11 cellular contexts compared by ENCODE assay signal in genomic region chr4:184450045-184450444, GRCh38. TPM values are rescaled to one million over a fixed set of nuclear protein-coding genes. Genes with fewer than 3 reads are reported as not detected.
A peak's percentile ranks its signal among the peaks of the same experiment; 100 is the strongest.
DNase-seq lines count a peak whose midpoint lies in the region; FAIRE-seq and TF ChIP-seq lines count a peak whose summit lies in the region.
"Had no signal": no experiment of that assay in that cellular context is flagged by ENCODE, and none has a peak within 500 bp of the region (broad histone marks: within the 10 kb centered on the region; RNA-seq: fewer than 3 reads in every experiment).

No MANE protein-coding gene starts in this region.

- H3K4me3 ChIP-seq in keratinocyte (ENCODE audit: control insufficient read depth in 2 of 3, extremely low read depth in 1 of 3, insufficient read depth in 2 of 3, low read depth in 1 of 3, low read length in 3 of 3) (no peak overlapping the region), transverse colon (no peak overlapping the region), mesendoderm (ENCODE audit: low read length) (no peak overlapping the region)

- H4K8ac ChIP-seq in mesendoderm (ENCODE audit: low read depth, low read length): no peak overlapping the region

- peaks cover 40% of the 10 kb centered on the region for H3K36me3 Mint-ChIP-seq in activated CD4-positive, alpha-beta T cell treated with anti-CD3 and anti-CD28 coated beads, Interleukin-2, amount 10 ng/mL, durations not matched to agents 7 days and 5 days (ENCODE audit: low read depth)

- no peaks in the 10 kb centered on the region for H3K9me1 ChIP-seq in keratinocyte (ENCODE audit: control insufficient read depth, extremely low read depth, insufficient read depth, low read length)

- H4K5ac ChIP-seq in mesendoderm (ENCODE audit: low read length): no peak overlapping the region

- H3K79me2 ChIP-seq in keratinocyte (ENCODE audit: control insufficient read depth, insufficient read depth, low read length) (peaks cover 63% of the 10 kb centered on the region), mesendoderm (ENCODE audit: control insufficient read depth, insufficient read depth, low read length) (peaks cover 4% of the 10 kb centered on the region)

- H3K4ac ChIP-seq in mesendoderm (ENCODE audit: low read depth, low read length): no peak overlapping the region

- H3K9me3 Mint-ChIP-seq in activated CD4-positive, alpha-beta T cell treated with anti-CD3 and anti-CD28 coated beads, Interleukin-2, amount 10 ng/mL, durations not matched to agents 7 days and 5 days: no peaks in the 10 kb centered on the region

- H3K4me2 ChIP-seq in keratinocyte (ENCODE audit: control insufficient read depth, extremely low read depth, insufficient read depth, low read depth, low read length): peak overlapping the region; percentile 71
- no peak overlapping the region for H3K4me2 ChIP-seq in mesendoderm (ENCODE audit: low read length)

- H3K4me3 Mint-ChIP-seq in activated CD4-positive, alpha-beta T cell treated with anti-CD3 and anti-CD28 coated beads, Interleukin-2, amount 10 ng/mL, durations not matched to agents 7 days and 5 days: no peak overlapping the region

- dilution Hi-C loops in keratinocyte (cut with MboI; ENCODE audit: extremely low pct_ligation_motif_present, low sequenced_read_pairs): no loop called here

- no peak for DNase-seq in activated CD4-positive, alpha-beta T cell treated with anti-CD3 and anti-CD28 coated beads, Interleukin-2, amount 10 ng/mL, durations not matched to agents 7 days and 5 days
- DNase-seq in activated CD4-positive, alpha-beta T cell treated with anti-CD3 and anti-CD28 coated beads, Interleukin-2, amount 50 U/mL, for 1 hour: no peak
- peak; percentile 62 for DNase-seq in astrocyte of the hippocampus (ENCODE audit: low read depth, low spot score)
- DNase-seq in keratinocyte (ENCODE audit: low read depth, low spot score): no peak
- no peak for DNase-seq in transverse colon
- no peak for DNase-seq in NCI-H1436 (lab: John Stamatoyannopoulos, UW)
- no peak for DNase-seq in GM10248 (ENCODE audit: extremely low spot score)
- DNase-seq in mesendoderm: no peak
- DNase-seq: SW 1271 had no signal

- no peak overlapping the region for H2BK5ac ChIP-seq in mesendoderm (ENCODE audit: low read length)

- H4K20me1 ChIP-seq in keratinocyte (ENCODE audit: control insufficient read depth, extremely low read depth, insufficient read depth, low read length): no peaks in the 10 kb centered on the region

- H3K79me1 ChIP-seq in mesendoderm (ENCODE audit: low read length): peaks cover 5% of the 10 kb centered on the region

- POLR2A ChIA-PET in activated CD4-positive, alpha-beta T cell treated with anti-CD3 and anti-CD28 coated beads, Interleukin-2, amount 10 ng/mL, durations not matched to agents 7 days and 5 days (lab: Charles Lee): no interaction called here
- POLR2A ChIA-PET in GM10248 (lab: Yijun Ruan, JAX): no interaction called here

- intact Hi-C loops in transverse colon (cut with DNase I; ENCODE audit: low total_unique reads): no loop called here

- no peaks in the 10 kb centered on the region for H3K27me3 Mint-ChIP-seq in activated CD4-positive, alpha-beta T cell treated with anti-CD3 and anti-CD28 coated beads, Interleukin-2, amount 10 ng/mL, durations not matched to agents 7 days and 5 days

- in situ Hi-C loops in transverse colon (cut with MboI; ENCODE audit: low pct_ligation_motif_present in 1 of 4, low pct_unique_long_range_greater_than_20kb in 1 of 4, low sequenced_read_pairs in 3 of 4): no loop called here

- no peak overlapping the region for H2BK120ac ChIP-seq in mesendoderm (ENCODE audit: low read depth, low read length)

- no peak for FAIRE-seq in keratinocyte (lab: Jason Lieb, UNC)
- FAIRE-seq: colon had no signal

- H3K27ac ChIP-seq in keratinocyte (ENCODE audit: control insufficient read depth, insufficient read depth, low read length) (no peak overlapping the region), transverse colon (peak overlapping the region; percentile 71 to 82 (median 76)), mesendoderm (ENCODE audit: low read depth, low read length) (no peak overlapping the region)
- H3K27ac ChIP-seq: C4-2B had no signal

- no peak for TF ChIP-seq EP300 in transverse colon (IDR thresholded peaks at IDR 0.05; ENCODE audit: low read depth)

- WGBS in transverse colon (ENCODE audit: low coverage in 1 of 2), 2 donors: 61% methylated on average over 2 to 5 of the region's 5 CpGs
- no CpG with 5 or more reads among the region's 5 CpGs for WGBS in mesendoderm (ENCODE audit: extremely low coverage, insufficient coverage, low lambda C conversion rate)

- no peak for TF ChIP-seq POLR2A in transverse colon (IDR thresholded peaks at IDR 0.05)

- H3K36me3 ChIP-seq in keratinocyte (ENCODE audit: control insufficient read depth in 2 of 2, extremely low read depth in 1 of 2, insufficient read depth in 2 of 2, low read length in 2 of 2): peaks cover 0 to 3% of the 10 kb centered on the region in 2 experiments
- H3K36me3 ChIP-seq in transverse colon: no peaks in the 10 kb centered on the region
- no peaks in the 10 kb centered on the region for H3K36me3 ChIP-seq in mesendoderm (ENCODE audit: control insufficient read depth, insufficient read depth, low read length)

- H2AK5ac ChIP-seq in mesendoderm (ENCODE audit: low read length): no peak overlapping the region

- H3K4me1 Mint-ChIP-seq in activated CD4-positive, alpha-beta T cell treated with anti-CD3 and anti-CD28 coated beads, Interleukin-2, amount 10 ng/mL, durations not matched to agents 7 days and 5 days: peaks cover 80% of the 10 kb centered on the region

- no peak overlapping the region for H3K23ac ChIP-seq in mesendoderm (ENCODE audit: low read length)

- H3K56ac ChIP-seq in mesendoderm (ENCODE audit: low read length): no peak overlapping the region

- H3K9me3 ChIP-seq in keratinocyte (ENCODE audit: control insufficient read depth, low read depth, low read length): no peaks in the 10 kb centered on the region
- H3K9me3 ChIP-seq in transverse colon: no peaks in the 10 kb centered on the region

- TF ChIP-seq CTCF in keratinocyte (optimal IDR thresholded peaks at IDR 0.05 in 1 of 3, IDR thresholded peaks at IDR 0.05 in 1 of 3, conservative IDR thresholded peaks at IDR 0.05 in 1 of 3; ENCODE audit: extremely low read depth in 1 of 3, insufficient read depth in 2 of 3, low read length in 3 of 3) (no peak), transverse colon (IDR thresholded peaks at IDR 0.05) (no peak), GM10248 (IDR thresholded peaks at IDR 0.05; ENCODE audit: control extremely low read depth, extremely low read depth, low read depth, missing control alignments) (no peak)

- H3K9ac ChIP-seq in keratinocyte (ENCODE audit: control insufficient read depth, extremely low read depth, insufficient read depth, low read length) (no peak overlapping the region), mesendoderm (ENCODE audit: low read length) (no peak overlapping the region)

- CTCF ChIA-PET in activated CD4-positive, alpha-beta T cell treated with anti-CD3 and anti-CD28 coated beads, Interleukin-2, amount 10 ng/mL, durations not matched to agents 7 days and 5 days (lab: Charles Lee): interaction anchor here (1.0 to 1.5 kb wide), 2 partner anchors 13 to 17 kb away, joined by 3 to 6 read pairs; no protein-coding TSS in a partner anchor
- CTCF ChIA-PET in GM10248 (lab: Yijun Ruan, JAX): interaction anchor here (1.0 to 2.1 kb wide), 3 partner anchors 9 to 15 kb away, joined by 4 to 7 read pairs (median 6); no protein-coding TSS in a partner anchor

- H3K4me1 ChIP-seq in keratinocyte (ENCODE audit: control insufficient read depth, extremely low read depth, insufficient read depth, low read length) (peaks cover 23% of the 10 kb centered on the region), transverse colon (peaks cover 33 to 86% (median 37%) of the 10 kb centered on the region in 4 donors), mesendoderm (ENCODE audit: control insufficient read depth, low read depth, low read length) (peaks cover 17% of the 10 kb centered on the region)

- H3K18ac ChIP-seq in mesendoderm (ENCODE audit: low read length): no peak overlapping the region

- H2BK15ac ChIP-seq in mesendoderm (replicated peaks; ENCODE audit: low read depth): no peak overlapping the region

- peak overlapping the region; percentile 60 for H3K27ac Mint-ChIP-seq in activated CD4-positive, alpha-beta T cell treated with anti-CD3 and anti-CD28 coated beads, Interleukin-2, amount 10 ng/mL, durations not matched to agents 7 days and 5 days

- H3K27me3 ChIP-seq in keratinocyte (ENCODE audit: control insufficient read depth, extremely low read depth, insufficient read depth, low read length) (no peaks in the 10 kb centered on the region), transverse colon (no peaks in the 10 kb centered on the region), mesendoderm (ENCODE audit: insufficient read depth, low read length, poor library complexity) (no peaks in the 10 kb centered on the region)

- H2AFZ ChIP-seq in keratinocyte (ENCODE audit: control insufficient read depth, low read length): no peak overlapping the region

RNA-seq across cellular contexts. Expression of gene IRF2, which starts 24.3 kb away (rescaled TPM):
- 10 to 100 TPM; 82.1 to 84.3 TPM for total RNA-seq in activated CD4-positive, alpha-beta T cell treated with anti-CD3 and anti-CD28 coated beads, Interleukin-2, amount 10 ng/mL, durations not matched to agents 7 days and 5 days
- polyA plus RNA-seq in keratinocyte: 16.4 to 23.8 TPM (median 22.9 TPM) in 3 replicates
- polyA plus RNA-seq in keratinocyte (2011; ENCODE audit: low read depth): 10.0 TPM
- polyA plus RNA-seq in keratinocyte (2011; cell fraction: cytosol; rRNA removed): 16.2 and 20.0 TPM in 2 replicates
- 23.0 and 30.2 TPM in 2 replicates for polyA plus RNA-seq in keratinocyte (2011; cell fraction: nucleus; rRNA removed)
- 15.5 and 17.2 TPM in 2 replicates for polyA plus RNA-seq in keratinocyte (2012; ENCODE audit: low replicate concordance)
- polyA minus RNA-seq in keratinocyte: 21.3 to 26.9 TPM (median 25.7 TPM) in 3 replicates
- polyA minus RNA-seq in keratinocyte (2011; cell fraction: cytosol; rRNA and poly(A)+ RNA removed): 16.5 TPM
- polyA minus RNA-seq in keratinocyte (2011; cell fraction: nucleus; rRNA and poly(A)+ RNA removed): 13.1 and 17.1 TPM in 2 replicates
- 10 to 100 TPM; 15.3 to 85.3 (median 42.5) TPM for total RNA-seq in transverse colon
- 4.1 TPM for polyA plus RNA-seq in mesendoderm (2013, experiment 1 of 2)
- 4.4 TPM for polyA plus RNA-seq in mesendoderm (2013, experiment 2 of 2)

Comparison
In these comparisons a context has a peak if more than half of its experiments do, and no peak if none do; other contexts are left out.
1. H3K27ac ChIP-seq: peak in transverse colon (4 of 4); none in keratinocyte (single experiment) and mesendoderm (single experiment).